Comparison of ENCODE assay signal across 17 cellular contexts in genomic region chr4:96162631-96163030, GRCh38.
"Had no signal": no experiment of that assay in that cellular context is flagged by ENCODE, and none has a peak within 500 bp of the region (broad histone marks: within the 10 kb centered on the region; RNA-seq: fewer than 3 reads in every experiment).

No MANE protein-coding gene starts in this region.

- H3K36me3 ChIP-seq: tibial artery, uterus had no signal

- H3K9ac ChIP-seq: parathyroid adenoma had no signal

- H2AFZ ChIP-seq: parathyroid adenoma had no signal

- DNase-seq: activated CD4-positive, alpha-beta T cell treated with anti-CD3 and anti-CD28 coated beads for 4 hours; activated CD8-positive, alpha-beta memory T cell treated with anti-CD3 and anti-CD28 coated beads, Interleukin-2, amount 50 U/mL, for 4 hours; activated CD8-positive, alpha-beta T cell treated with anti-CD3 and anti-CD28 coated beads for 36 hours; activated gamma-delta T cell treated with Interleukin-2 at 50 U/mL for 16 hours; activated naive CD8-positive, alpha-beta T cell treated with anti-CD3 and anti-CD28 coated beads for 36 hours; activated T-cell treated with anti-CD3 and anti-CD28 coated beads, Interleukin-2, amount 50 U/mL, for 72 hours; caudate nucleus; cortex of kidney; effector memory CD4-positive, alpha-beta T cell; erythroblast; foreskin melanocyte; head of caudate nucleus; retina; tibial artery; uterus had no signal

- H3K4me1 ChIP-seq: parathyroid adenoma, tibial artery, uterus had no signal

- H3K27me3 ChIP-seq: tibial artery, uterus had no signal

- H3K27ac ChIP-seq: parathyroid adenoma, tibial artery, uterus had no signal

- H3K4me3 ChIP-seq: tibial artery, uterus had no signal

- H3K9me3 ChIP-seq: tibial artery, uterus had no signal

- H3K79me2 ChIP-seq: parathyroid adenoma had no signal

- ATAC-seq: activated CD8-positive, alpha-beta T cell treated with anti-CD3 and anti-CD28 coated beads for 36 hours; activated T-cell treated with anti-CD3 and anti-CD28 coated beads, Interleukin-2, amount 50 U/mL, for 72 hours; left lobe of liver had no signal
